In genomic region chrX:134373736-134374135, GRCh38 we compare ENCODE assay signal across 8 cellular contexts. TPM values are rescaled to one million over a fixed set of nuclear protein-coding genes. Genes with fewer than 3 reads are reported as not detected.
A peak's percentile ranks its signal among the peaks of the same experiment; 100 is the strongest.
DNase-seq lines count a peak whose midpoint lies in the region; ATAC-seq and TF ChIP-seq lines count a peak whose summit lies in the region.

No MANE protein-coding gene starts in this region.

- POLR2A ChIA-PET in CD4-positive, alpha-beta T cell (lab: Charles Lee): interaction anchor here (1.3 kb wide), 1 partner anchor 10 kb away, joined by 3 read pairs; no protein-coding TSS in a partner anchor

- H3K36me3 Mint-ChIP-seq in CD4-positive, alpha-beta T cell (ENCODE audit: low read depth): peaks cover 14% of the 10 kb centered on the region

- H3K4me3 ChIP-seq in duodenal mucosa (ENCODE audit: low read depth in 1 of 2, low read length in 2 of 2) (peak overlapping the region; percentile 85 to 87), neural cell (ENCODE audit: low read length) (peak overlapping the region; percentile 77)

- H3K9me2 ChIP-seq in neural cell (ENCODE audit: insufficient read depth, low read length): no peaks in the 10 kb centered on the region

- H3F3A ChIP-seq in neural cell (ENCODE audit: insufficient read depth, low read length, poor library complexity, severe bottlenecking): no peaks in the 10 kb centered on the region

- peak overlapping the region; percentile 86 for H3K27ac ChIP-seq in CD4-positive, alpha-beta T cell (ENCODE audit: low read depth, low read length)
- H3K27ac ChIP-seq in duodenal mucosa (ENCODE audit: low read depth, low read length) (peak overlapping the region; percentile 66), neural cell (ENCODE audit: low read length) (peak overlapping the region; percentile 92)

- H2AFZ ChIP-seq in neural cell (ENCODE audit: low read depth, low read length): no peak overlapping the region

- peaks cover 29% of the 10 kb centered on the region for H3K4me1 Mint-ChIP-seq in CD4-positive, alpha-beta T cell (ENCODE audit: low read depth)

- DNase-seq in CD4-positive, alpha-beta T cell: no peak
- peak; percentile 19 for DNase-seq in NAMALWA (ENCODE audit: low spot score)
- DNase-seq in midbrain (lab: John Stamatoyannopoulos, UW): no peak
- DNase-seq in DMS79 (lab: John Stamatoyannopoulos, UW): no peak
- DNase-seq in activated CD4-positive, CD25-positive, alpha-beta regulatory T cell treated with anti-CD3 and anti-CD28 coated beads, Interleukin-2, amount 50 U/mL, for 72 hours: no peak
- no peak for DNase-seq in LoVo (ENCODE audit: low spot score)

- TF ChIP-seq RAD21 in neural cell (conservative IDR thresholded peaks at IDR 0.05): no peak

- TF ChIP-seq CTCF in CD4-positive, alpha-beta T cell (IDR thresholded peaks at IDR 0.05): no peak
- TF ChIP-seq CTCF in neural cell (IDR thresholded peaks at IDR 0.05; ENCODE audit: poor library complexity, severe bottlenecking): no peak

- H3K36me3 ChIP-seq in duodenal mucosa (ENCODE audit: control insufficient read depth in 1 of 2, insufficient read depth in 2 of 2, low read length in 2 of 2): no peaks in the 10 kb centered on the region
- H3K36me3 ChIP-seq in neural cell (ENCODE audit: insufficient read depth, low read length): no peaks in the 10 kb centered on the region

- intact Hi-C loops in CD4-positive, alpha-beta T cell (cut with DNase I, micrococcal nuclease): no loop called here

- no peaks in the 10 kb centered on the region for H3K9me3 Mint-ChIP-seq in CD4-positive, alpha-beta T cell

- H3K4me1 ChIP-seq in duodenal mucosa (ENCODE audit: control insufficient read depth in 1 of 2, insufficient read depth in 2 of 2, low read length in 2 of 2): no peaks in the 10 kb centered on the region

- H3K4me2 ChIP-seq in neural cell (ENCODE audit: low read length): no peak overlapping the region

- H3K79me2 ChIP-seq in neural cell (replicated peaks; ENCODE audit: insufficient read depth, low read length): peaks cover 43% of the 10 kb centered on the region

- no peaks in the 10 kb centered on the region for H3K9me3 ChIP-seq in CD4-positive, alpha-beta T cell (ENCODE audit: control insufficient read depth, low read length)
- H3K9me3 ChIP-seq in duodenal mucosa (ENCODE audit: control insufficient read depth in 1 of 2, low read length in 2 of 2) (no peaks in the 10 kb centered on the region), neural cell (ENCODE audit: low read length) (no peaks in the 10 kb centered on the region)

- no peak for ATAC-seq in CD4-positive, alpha-beta T cell (ENCODE audit: poor library complexity)

- H3K27me3 Mint-ChIP-seq in CD4-positive, alpha-beta T cell: no peaks in the 10 kb centered on the region

- no peak for TF ChIP-seq EP300 in neural cell (conservative IDR thresholded peaks at IDR 0.05; ENCODE audit: poor library complexity, severe bottlenecking)

- peak overlapping the region; percentile 97 for H3K27ac Mint-ChIP-seq in CD4-positive, alpha-beta T cell

- H3K9ac ChIP-seq in duodenal mucosa (ENCODE audit: low read depth in 1 of 2, low read length in 2 of 2) (peak overlapping the region; percentile 72 to 82), neural cell (ENCODE audit: low read length) (peak overlapping the region; percentile 86)

- no peaks in the 10 kb centered on the region for H4K20me1 ChIP-seq in neural cell (ENCODE audit: insufficient read depth)

- H3K27me3 ChIP-seq in CD4-positive, alpha-beta T cell (ENCODE audit: control insufficient read depth, insufficient read depth, low read length): no peaks in the 10 kb centered on the region
- H3K27me3 ChIP-seq in duodenal mucosa (ENCODE audit: control insufficient read depth in 1 of 2, insufficient read depth in 2 of 2, low read length in 2 of 2) (no peaks in the 10 kb centered on the region), neural cell (ENCODE audit: insufficient read depth, low read depth, low read length) (no peaks in the 10 kb centered on the region)

- peak overlapping the region; percentile 97 for H3K4me3 Mint-ChIP-seq in CD4-positive, alpha-beta T cell

- CTCF ChIA-PET in CD4-positive, alpha-beta T cell (lab: Charles Lee): no interaction called here

TF ChIP-seq in neural cell, 6 proteins besides CTCF, POLR2A, EP300 and RAD21:
- TF ChIP-seq POLR2AphosphoS5 (IDR thresholded peaks at IDR 0.05): no peak
- no peak for TF ChIP-seq MXI1 (conservative IDR thresholded peaks at IDR 0.05; ENCODE audit: poor library complexity, severe bottlenecking)
- no peak for TF ChIP-seq EZH2 (IDR thresholded peaks at IDR 0.05; ENCODE audit: borderline replicate concordance, insufficient read depth, low read length, poor library complexity, severe bottlenecking)
- no peak for TF ChIP-seq TAF1 (IDR thresholded peaks at IDR 0.05; ENCODE audit: low read depth)

RNA-seq across cellular contexts. Expression of gene PHF6, which starts 0.6 kb away (rescaled TPM):
- 1 to 10 TPM; 7.5 to 7.9 TPM for total RNA-seq in CD4-positive, alpha-beta T cell
- 39.1 and 41.5 TPM in 2 replicates for polyA plus RNA-seq in neural cell
- 130 and 131 TPM in 2 replicates for polyA minus RNA-seq in neural cell
